8 cellular contexts compared by ENCODE assay signal in genomic region chr3:47780727-47781325, GRCh38. TPM values are rescaled to one million over a fixed set of nuclear protein-coding genes. Genes with fewer than 3 reads are reported as not detected.
DNase-seq lines count a peak whose midpoint lies in the region; ATAC-seq and TF ChIP-seq lines count a peak whose summit lies in the region.

No MANE protein-coding gene starts in this region.

- H3K27ac ChIP-seq in heart left ventricle: peak overlapping the region; percentile 89 to 99 (median 96)
- H3K27ac ChIP-seq in lower lobe of right lung: peak overlapping the region; percentile 99
- peak overlapping the region; percentile 99 for H3K27ac ChIP-seq in upper lobe of right lung

- no peak for DNase-seq in heart left ventricle
- DNase-seq in Right ventricle myocardium superior: no peak
- DNase-seq in NB4 (ENCODE audit: low read depth): no peak
- DNase-seq in MCF 10A (ENCODE audit: unreplicated experiment): peak; percentile 55
- DNase-seq in lower lobe of right lung: no peak
- no peak for DNase-seq in upper lobe of right lung
- no peak for DNase-seq in HK-2 (ENCODE audit: unreplicated experiment)
- no peak for DNase-seq in T1000 (lab: John Stamatoyannopoulos, UW)

- H3K9me3 ChIP-seq in heart left ventricle: no peaks in the 10 kb centered on the region
- no peaks in the 10 kb centered on the region for H3K9me3 ChIP-seq in lower lobe of right lung
- no peaks in the 10 kb centered on the region for H3K9me3 ChIP-seq in upper lobe of right lung

- H3K4me1 ChIP-seq in heart left ventricle (peaks cover 0 to 43% (median 26%) of the 10 kb centered on the region in 12 donors), lower lobe of right lung (peaks cover 38% of the 10 kb centered on the region), upper lobe of right lung (peaks cover 29% of the 10 kb centered on the region)

- H3K27me3 Mint-ChIP-seq in MCF 10A (ENCODE audit: insufficient read depth, unreplicated experiment): no peaks in the 10 kb centered on the region

- ATAC-seq in heart left ventricle (no peak), Right ventricle myocardium superior (ENCODE audit: poor library complexity) (no peak), lower lobe of right lung (no peak), upper lobe of right lung (no peak)

- H3K9me3 Mint-ChIP-seq in MCF 10A (ENCODE audit: unreplicated experiment): no peaks in the 10 kb centered on the region

- intact Hi-C loops in heart left ventricle (cut with DNase I) (loop anchor here in 4 of 10 donors (5.0 to 10.0 kb wide), 4 partner anchors 39 to 269 kb away; partner anchors contain the start of gene ELP6 (in 1 of the 4)), Right ventricle myocardium superior (cut with DNase I) (no loop called here), MCF 10A (cut with micrococcal nuclease) (loop anchor here (10.0 kb wide), 1 partner anchor 116 kb away; no protein-coding TSS in a partner anchor), lower lobe of right lung (cut with DNase I) (no loop called here), upper lobe of right lung (cut with DNase I) (no loop called here)

- TF ChIP-seq CTCF in heart left ventricle (IDR thresholded peaks at IDR 0.05) (no peak), NB4 (IDR thresholded peaks at IDR 0.05; ENCODE audit: low read depth, low read length) (no peak), MCF 10A (IDR thresholded peaks at IDR 0.05; ENCODE audit: unreplicated experiment) (no peak), lower lobe of right lung (IDR thresholded peaks at IDR 0.05) (no peak), upper lobe of right lung (IDR thresholded peaks at IDR 0.05) (no peak)

- POLR2A ChIA-PET in MCF 10A (lab: Yijun Ruan, JAX): interaction anchor here (0.6 to 3.5 kb wide), 18 partner anchors 11 to 833 kb away, joined by 3 to 22 read pairs (median 4); partner anchors contain the start of gene DHX30

- H3K27me3 ChIP-seq in heart left ventricle (no peaks in the 10 kb centered on the region), lower lobe of right lung (ENCODE audit: low read depth) (no peaks in the 10 kb centered on the region), upper lobe of right lung (no peaks in the 10 kb centered on the region)

- peaks cover 5% of the 10 kb centered on the region for H3K4me1 Mint-ChIP-seq in MCF 10A (ENCODE audit: insufficient read depth, unreplicated experiment)

- CTCF ChIA-PET in MCF 10A (lab: Yijun Ruan, JAX): interaction anchor here (0.6 kb wide), 1 partner anchor 30 kb away, joined by 3 read pairs; no protein-coding TSS in a partner anchor

- peak overlapping the region; percentile 94 for H3K4me3 Mint-ChIP-seq in MCF 10A (ENCODE audit: unreplicated experiment)

- H3K36me3 Mint-ChIP-seq in MCF 10A (ENCODE audit: insufficient read depth, unreplicated experiment): peaks cover 6% of the 10 kb centered on the region

- TF ChIP-seq POLR2A in heart left ventricle (IDR thresholded peaks at IDR 0.05) (no peak), NB4 (IDR thresholded peaks at IDR 0.05; ENCODE audit: extremely low read depth, insufficient read length) (no peak)

- WGBS in heart left ventricle, 4 donors: 2 to 3% (median 3%) methylated on average over 17 of the region's 17 CpGs

- H3K27ac Mint-ChIP-seq in MCF 10A (ENCODE audit: low read depth, unreplicated experiment): peak overlapping the region; percentile 96

- H3K4me3 ChIP-seq in heart left ventricle: peak overlapping the region; percentile 60 to 98 (median 86)
- peak overlapping the region; percentile 100 for H3K4me3 ChIP-seq in NB4 (ENCODE audit: low read depth, low read length)
- peak overlapping the region; percentile 84 for H3K4me3 ChIP-seq in lower lobe of right lung
- H3K4me3 ChIP-seq in upper lobe of right lung: peak overlapping the region; percentile 82

- TSS peak; percentile 65 for BruUV-seq in MCF 10A (replicated peaks; lab: Mats Ljungman, UMichigan)

- H3K36me3 ChIP-seq in heart left ventricle (no peaks in the 10 kb centered on the region), lower lobe of right lung (no peaks in the 10 kb centered on the region), upper lobe of right lung (no peaks in the 10 kb centered on the region)

RNA-seq across cellular contexts. Expression of gene SMARCC1, which starts 0.9 kb away (rescaled TPM):
- total RNA-seq in heart left ventricle (10 to 100 TPM; 17.6 to 31.4 (median 25.5) TPM), Right ventricle myocardium superior (20.8 TPM), MCF 10A (2022) (59.1 and 77.5 TPM in 2 replicates), lower lobe of right lung (53.9 TPM), upper lobe of right lung (67.9 TPM)
- polyA plus RNA-seq in heart left ventricle: 10 to 100 TPM in 1 of 2 donors, 1 to 10 TPM in 1; 5.8 to 17.2 TPM

RNA-seq across cellular contexts. Expression of gene DHX30, which starts 22.1 kb away (rescaled TPM):
- total RNA-seq in heart left ventricle: 10 to 100 TPM; 41.2 to 74.4 (median 49.4) TPM
- polyA plus RNA-seq in heart left ventricle: 10 to 100 TPM; 30.7 to 56.3 TPM
- total RNA-seq in Right ventricle myocardium superior: 45.3 TPM
- 80.5 and 86.2 TPM in 2 replicates for total RNA-seq in MCF 10A (2022)
- 54.6 TPM for total RNA-seq in lower lobe of right lung
- 62.0 TPM for total RNA-seq in upper lobe of right lung
